9 cellular contexts compared by ENCODE assay signal in the genomic region with DNA sequence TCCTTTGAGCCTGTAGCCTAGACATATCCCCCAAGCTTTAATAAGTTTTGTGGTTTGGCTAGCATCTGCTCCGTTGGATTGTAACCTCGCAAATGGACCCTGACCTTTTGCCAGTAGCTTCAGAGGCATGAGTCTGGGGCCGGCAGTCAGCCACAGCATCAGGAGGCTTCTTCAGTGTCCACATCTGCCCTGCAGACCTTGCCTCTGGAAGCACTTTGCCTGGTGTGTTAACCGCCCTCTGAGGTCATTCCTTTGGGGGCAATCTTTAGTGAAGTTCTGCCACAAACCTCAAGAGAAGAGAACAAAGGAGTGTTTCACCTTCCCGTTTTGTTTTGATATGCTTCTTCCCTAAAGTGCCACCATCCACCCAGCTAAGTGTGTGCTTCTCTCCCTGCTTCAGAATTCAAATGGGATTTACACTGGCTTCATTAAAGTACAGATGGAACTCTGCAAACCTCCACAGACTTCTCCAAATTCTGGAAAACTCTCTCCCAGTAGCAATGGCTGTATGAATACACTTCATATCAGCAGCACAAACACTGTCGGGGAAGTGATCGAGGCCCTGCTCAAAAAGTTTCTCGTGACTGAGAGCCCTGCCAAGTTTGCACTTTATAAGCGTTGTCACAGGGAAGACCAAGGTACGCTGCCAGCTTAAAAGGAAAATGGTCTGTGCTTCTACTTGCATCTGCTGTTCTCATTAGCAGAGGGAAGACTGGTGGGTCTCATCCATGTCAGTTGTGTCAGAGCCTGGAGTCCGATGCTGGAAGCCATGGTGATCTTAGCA.
DNase-seq lines count a peak whose midpoint lies in the region; ATAC-seq, FAIRE-seq and TF ChIP-seq lines count a peak whose summit lies in the region.
"Had no signal": no experiment of that assay in that cellular context is flagged by ENCODE, and none has a peak within 500 bp of the region (broad histone marks: within the 10 kb centered on the region; RNA-seq: fewer than 3 reads in every experiment).

No MANE protein-coding gene starts in this region.

- BruUV-seq in mammary epithelial cell (replicated peaks; lab: Mats Ljungman, UMichigan) = no TSS peak
- BruUV-seq in HepG2 (replicated peaks; lab: Mats Ljungman, UMichigan) = no TSS peak

- no peak overlapping the region for H4K12ac ChIP-seq in trophoblast cell (ENCODE audit: low read depth, low read length)

- no peak overlapping the region for H2AK5ac ChIP-seq in trophoblast cell (ENCODE audit: low read length)

- H2BK5ac ChIP-seq in trophoblast cell (ENCODE audit: low read depth, low read length, poor library complexity) = no peak overlapping the region

- H3K27me3 ChIP-seq in breast epithelium = no peaks in the 10 kb centered on the region
- no peaks in the 10 kb centered on the region for H3K27me3 ChIP-seq in mammary epithelial cell (ENCODE audit: insufficient read depth, low read length)
- H3K27me3 ChIP-seq in HepG2 (ENCODE audit: control insufficient read depth in 1 of 2, insufficient read depth in 2 of 2, low read length in 2 of 2) = no peaks in the 10 kb centered on the region
- no peaks in the 10 kb centered on the region for H3K27me3 ChIP-seq in vagina
- no peaks in the 10 kb centered on the region for H3K27me3 ChIP-seq in trophoblast cell (ENCODE audit: insufficient read depth, low read length)
- H3K27me3 ChIP-seq: pancreas had no signal

- H3K4me2 ChIP-seq in mammary epithelial cell (ENCODE audit: insufficient read depth, low read depth, low read length) (no peak overlapping the region), HepG2 (ENCODE audit: low read depth, low read length) (no peak overlapping the region), trophoblast cell (ENCODE audit: low read length) (no peak overlapping the region)

- no peak for TF ChIP-seq RAD21 in HepG2 (CRISPR knock-in tag; IDR thresholded peaks at IDR 0.05)

- H4K91ac ChIP-seq in trophoblast cell (ENCODE audit: low read depth, low read length) = no peak overlapping the region

- DNase-seq in breast epithelium (ENCODE audit: low spot score in 2 of 2) (no peak), mammary epithelial cell (no peak), HepG2 (ENCODE audit: low spot score) (peak; percentile 34), vagina (ENCODE audit: extremely low spot score in 2 of 2) (no peak), left lobe of liver (ENCODE audit: low spot score) (no peak), cerebellar cortex (ENCODE audit: low spot score) (no peak), trophoblast cell (no peak)
- no peak for DNase-seq in activated naive CD8-positive, alpha-beta T cell treated with anti-CD3 and anti-CD28 coated beads, Interleukin-2, amount 10 ng/mL, durations not matched to agents 7 days and 5 days
- DNase-seq: pancreas had no signal

- no peak overlapping the region for H2BK120ac ChIP-seq in trophoblast cell (ENCODE audit: insufficient read depth, low read length, poor library complexity)

- H4K20me1 ChIP-seq in mammary epithelial cell (ENCODE audit: insufficient read depth, low read length) (no peaks in the 10 kb centered on the region), HepG2 (ENCODE audit: insufficient read depth, low read length) (no peaks in the 10 kb centered on the region)

- CTCF ChIA-PET in mammary epithelial cell (lab: Charles Lee; ENCODE audit: low non-redundant PET) = no interaction called here
- CTCF ChIA-PET in HepG2 (lab: Yijun Ruan, JAX; ENCODE audit: low intra/inter-chr PET ratio, low total read pairs) = no interaction called here

- H3K79me1 ChIP-seq in trophoblast cell (ENCODE audit: low read length) = no peaks in the 10 kb centered on the region

- intact Hi-C loops in breast epithelium (cut with DNase I; ENCODE audit: low total_unique reads) = no loop called here
- intact Hi-C loops in mammary epithelial cell (cut with micrococcal nuclease) = no loop called here
- intact Hi-C loops in HepG2 (cut with micrococcal nuclease; ENCODE audit: unreplicated experiment) = no loop called here
- intact Hi-C loops in vagina (cut with DNase I) = loop anchor here (10.0 kb wide), 1 partner anchor 73 kb away; the partner anchor contains the start of gene RASSF3

- no peak for TF ChIP-seq CTCF in breast epithelium (IDR thresholded peaks at IDR 0.05)
- TF ChIP-seq CTCF in mammary epithelial cell (conservative IDR thresholded peaks at IDR 0.05 in 1 of 2, IDR thresholded peaks at IDR 0.05 in 1 of 2; ENCODE audit: extremely low read depth in 1 of 2, insufficient read depth in 1 of 2, low read depth in 1 of 2, low read length in 2 of 2) = no peak
- TF ChIP-seq CTCF in HepG2 (CRISPR knock-in tag; IDR thresholded peaks at IDR 0.05) = no peak
- TF ChIP-seq CTCF in vagina (IDR thresholded peaks at IDR 0.05) = no peak

- dilution Hi-C loops in mammary epithelial cell (cut with HindIII; ENCODE audit: low sequenced_read_pairs) = loop anchor here (5.0 kb wide), 1 partner anchor 86 kb away; no protein-coding TSS in a partner anchor

- no peaks in the 10 kb centered on the region for H3K4me1 ChIP-seq in breast epithelium
- H3K4me1 ChIP-seq in mammary epithelial cell (ENCODE audit: insufficient read depth, low read length) = no peaks in the 10 kb centered on the region
- peaks cover 44% of the 10 kb centered on the region for H3K4me1 ChIP-seq in HepG2 (ENCODE audit: insufficient read depth, low read length)
- peaks cover 19% of the 10 kb centered on the region for H3K4me1 ChIP-seq in vagina
- peaks cover 2 to 3% of the 10 kb centered on the region in 2 experiments for H3K4me1 ChIP-seq in trophoblast cell (ENCODE audit: control insufficient read depth in 1 of 2, insufficient read depth in 2 of 2, low read length in 2 of 2)

- ATAC-seq in activated naive CD8-positive, alpha-beta T cell treated with anti-CD3 and anti-CD28 coated beads, Interleukin-2, amount 10 ng/mL, durations not matched to agents 7 days and 5 days (ENCODE audit: low read depth) = peak; percentile 12
- peak; percentile 87 for ATAC-seq in HepG2
- ATAC-seq in left lobe of liver = no peak

- H3K9me3 Mint-ChIP-seq in activated naive CD8-positive, alpha-beta T cell treated with anti-CD3 and anti-CD28 coated beads, Interleukin-2, amount 10 ng/mL, durations not matched to agents 7 days and 5 days = no peaks in the 10 kb centered on the region

- H3K9ac ChIP-seq in mammary epithelial cell (ENCODE audit: insufficient read depth, low read length) (no peak overlapping the region), HepG2 (ENCODE audit: insufficient read depth, low read depth, low read length) (no peak overlapping the region), trophoblast cell (ENCODE audit: low read length) (no peak overlapping the region)

- H3K9me3 ChIP-seq in breast epithelium (no peaks in the 10 kb centered on the region), mammary epithelial cell (replicated peaks; ENCODE audit: insufficient read depth, low read length) (no peaks in the 10 kb centered on the region), HepG2 (ENCODE audit: low read length) (no peaks in the 10 kb centered on the region), vagina (no peaks in the 10 kb centered on the region), trophoblast cell (ENCODE audit: insufficient read depth, low read depth, low read length) (no peaks in the 10 kb centered on the region)
- H3K9me3 ChIP-seq: pancreas had no signal

- peak overlapping the region; percentile 81 for H3K27ac Mint-ChIP-seq in activated naive CD8-positive, alpha-beta T cell treated with anti-CD3 and anti-CD28 coated beads, Interleukin-2, amount 10 ng/mL, durations not matched to agents 7 days and 5 days

- peak overlapping the region; percentile 53 to 54 for H3K27ac ChIP-seq in breast epithelium
- no peak overlapping the region for H3K27ac ChIP-seq in mammary epithelial cell (ENCODE audit: insufficient read depth, low read depth, low read length)
- peak overlapping the region; percentile 31 for H3K27ac ChIP-seq in HepG2 (ENCODE audit: extremely low read length, insufficient read depth, low read length)
- H3K27ac ChIP-seq in vagina = peak overlapping the region; percentile 51
- no peak overlapping the region for H3K27ac ChIP-seq in trophoblast cell (ENCODE audit: low read depth, low read length)
- H3K27ac ChIP-seq: pancreas had no signal

- in situ Hi-C loops in mammary epithelial cell (cut with MboI; ENCODE audit: low sequenced_read_pairs in 2 of 2) (no loop called here), HepG2 (cut with HindIII; ENCODE audit: extremely low pct_ligation_motif_present, low pct_unique_long_range_greater_than_20kb) (no loop called here)

- no peak for TF ChIP-seq POLR2A in breast epithelium (IDR thresholded peaks at IDR 0.05)
- TF ChIP-seq POLR2A in HepG2 (IDR thresholded peaks at IDR 0.05; ENCODE audit: insufficient read depth in 1 of 2, low read depth in 2 of 2, low read length in 2 of 2) = no peak
- no peak for TF ChIP-seq POLR2A in vagina (IDR thresholded peaks at IDR 0.05)

- no peak overlapping the region for H2AFZ ChIP-seq in mammary epithelial cell (ENCODE audit: low read depth, low read length)
- H2AFZ ChIP-seq in HepG2 (ENCODE audit: low read length) = no peak overlapping the region
- no peak overlapping the region for H2AFZ ChIP-seq in trophoblast cell (ENCODE audit: insufficient read depth, low read length, poor library complexity)

- no peak overlapping the region for H3K14ac ChIP-seq in trophoblast cell (ENCODE audit: low read length)

- H3K36me3 ChIP-seq in breast epithelium (no peaks in the 10 kb centered on the region), mammary epithelial cell (ENCODE audit: insufficient read depth, low read length) (peaks cover 2% of the 10 kb centered on the region), HepG2 (replicated peaks in 1 of 2; ENCODE audit: control insufficient read depth in 1 of 2, insufficient read depth in 2 of 2, low read length in 2 of 2) (peaks cover 15 to 29% of the 10 kb centered on the region in 2 experiments; a peak in 4 of 5 replicates), vagina (peaks cover 0 to 18% of the 10 kb centered on the region in 2 donors), trophoblast cell (ENCODE audit: control insufficient read depth in 1 of 2, insufficient read depth in 2 of 2, low read length in 2 of 2) (peaks cover 12% of the 10 kb centered on the region in 2 experiments)

- H3K79me2 ChIP-seq in mammary epithelial cell (ENCODE audit: insufficient read depth, low read length) (peaks cover 23% of the 10 kb centered on the region), HepG2 (ENCODE audit: insufficient read depth, low read length) (peaks cover 8% of the 10 kb centered on the region), trophoblast cell (ENCODE audit: control insufficient read depth, insufficient read depth, low read length, poor library complexity) (no peaks in the 10 kb centered on the region)

- H3K4me1 Mint-ChIP-seq in activated naive CD8-positive, alpha-beta T cell treated with anti-CD3 and anti-CD28 coated beads, Interleukin-2, amount 10 ng/mL, durations not matched to agents 7 days and 5 days = peaks cover 63% of the 10 kb centered on the region

- no peak overlapping the region for H3K4ac ChIP-seq in trophoblast cell (ENCODE audit: low read depth, low read length)

- H3K4me3 ChIP-seq in breast epithelium (peak overlapping the region in 1 of 3 donors; percentile 2), mammary epithelial cell (replicated peaks in 1 of 3; ENCODE audit: insufficient read depth in 1 of 3, low read depth in 2 of 3, low read length in 3 of 3) (no peak overlapping the region), HepG2 (replicated peaks in 1 of 3; ENCODE audit: insufficient read depth in 1 of 3, low read depth in 2 of 3, low read length in 3 of 3) (no peak overlapping the region), vagina (no peak overlapping the region), trophoblast cell (ENCODE audit: low read depth, low read length) (no peak overlapping the region)
- H3K4me3 ChIP-seq: pancreas had no signal

- peak overlapping the region; percentile 64 for H3K4me3 Mint-ChIP-seq in activated naive CD8-positive, alpha-beta T cell treated with anti-CD3 and anti-CD28 coated beads, Interleukin-2, amount 10 ng/mL, durations not matched to agents 7 days and 5 days

- peaks cover 41% of the 10 kb centered on the region for H3K36me3 Mint-ChIP-seq in activated naive CD8-positive, alpha-beta T cell treated with anti-CD3 and anti-CD28 coated beads, Interleukin-2, amount 10 ng/mL, durations not matched to agents 7 days and 5 days

- H2BK12ac ChIP-seq in trophoblast cell (ENCODE audit: low read length) = no peak overlapping the region

- H3K18ac ChIP-seq in trophoblast cell (ENCODE audit: low read length) = no peak overlapping the region

- H4K8ac ChIP-seq in trophoblast cell (ENCODE audit: low read depth, low read length) = no peak overlapping the region

- H3K27me3 Mint-ChIP-seq in activated naive CD8-positive, alpha-beta T cell treated with anti-CD3 and anti-CD28 coated beads, Interleukin-2, amount 10 ng/mL, durations not matched to agents 7 days and 5 days = no peaks in the 10 kb centered on the region

- POLR2A ChIA-PET in activated naive CD8-positive, alpha-beta T cell treated with anti-CD3 and anti-CD28 coated beads, Interleukin-2, amount 10 ng/mL, durations not matched to agents 7 days and 5 days (lab: Charles Lee) = interaction anchor here (1.0 to 3.0 kb wide), 2 partner anchors 18 to 78 kb away, joined by 3 to 17 read pairs; partner anchors contain the start of gene RASSF3
- POLR2A ChIA-PET in HepG2 (lab: Yijun Ruan, JAX) = no interaction called here

- peak; percentile 49 for FAIRE-seq in HepG2 (lab: Jason Lieb, UNC)
- FAIRE-seq: pancreas had no signal

- TF ChIP-seq EP300 in HepG2 (IDR thresholded peaks at IDR 0.05; ENCODE audit: low read depth in 2 of 2, low read length in 2 of 2) = no peak
- TF ChIP-seq EP300 in HepG2 (CRISPR knock-in tag; IDR thresholded peaks at IDR 0.05; ENCODE audit: borderline replicate concordance) = no peak

- WGBS in mammary epithelial cell (ENCODE audit: low coverage, missing lambda C conversion rate) = 28% methylated on average over 7 of the region's 11 CpGs
- WGBS in HepG2 (ENCODE audit: low lambda C conversion rate) = 74% methylated on average over 9 of the region's 11 CpGs
- WGBS in trophoblast cell (ENCODE audit: extremely low coverage, insufficient coverage, insufficient read length) = no CpG with 5 or more reads among the region's 11 CpGs

- no peak overlapping the region for H3K23ac ChIP-seq in trophoblast cell (ENCODE audit: low read length)

Comparison
In these comparisons a context has a peak if more than half of its experiments do, and no peak if none do; other contexts are left out.
1. H3K27ac ChIP-seq: peak in breast epithelium (2 of 2), HepG2 (single experiment) and vagina (single experiment); none in mammary epithelial cell (single experiment) and trophoblast cell (single experiment).